22 cellular contexts compared by ENCODE assay signal in genomic region chr10:100766693-100767427, GRCh38. TPM values are rescaled to one million over a fixed set of nuclear protein-coding genes. Genes with fewer than 3 reads are reported as not detected.
DNase-seq lines count a peak whose midpoint lies in the region; ATAC-seq, FAIRE-seq and TF ChIP-seq lines count a peak whose summit lies in the region.
"Had no signal": no experiment of that assay in that cellular context is flagged by ENCODE, and none has a peak within 500 bp of the region (broad histone marks: within the 10 kb centered on the region; RNA-seq: fewer than 3 reads in every experiment).

No MANE protein-coding gene starts in this region.

- no peaks in the 10 kb centered on the region for H3K9me3 ChIP-seq in aorta (ENCODE audit: control insufficient read depth, low read length)
- H3K9me3 ChIP-seq: esophagus muscularis mucosa, gastroesophageal sphincter had no signal

- CTCF ChIA-PET in HEK293T (lab: Yijun Ruan, JAX) = interaction anchor here (1.0 kb wide), 1 partner anchor 23 kb away, joined by 5 read pairs; no protein-coding TSS in a partner anchor

- no peak for ATAC-seq in HG02610 (IDR thresholded peaks at IDR 0.05; ENCODE audit: unreplicated experiment)
- no peak for ATAC-seq in aorta (ENCODE audit: low FRiP score)
- ATAC-seq: activated CD8-positive, alpha-beta T cell treated with anti-CD3 and anti-CD28 coated beads, Interleukin-2, amount 10 ng/mL, durations not matched to agents 7 days and 5 days; gastroesophageal sphincter had no signal

- POLR2A ChIA-PET in HEK293T (lab: Yijun Ruan, JAX) = no interaction called here

- H3K36me3 ChIP-seq in bronchial epithelial cell (ENCODE audit: control insufficient read depth, insufficient read depth, low read length) = no peaks in the 10 kb centered on the region
- H3K36me3 ChIP-seq in aorta (ENCODE audit: control insufficient read depth in 1 of 2, insufficient read depth in 2 of 2, low read length in 1 of 2) = no peaks in the 10 kb centered on the region
- H3K36me3 ChIP-seq: esophagus muscularis mucosa, gastroesophageal sphincter had no signal

- intact Hi-C loops in posterior vena cava (cut with DNase I) (loop anchor here in 1 of 2 donors (5.0 kb wide), 1 partner anchor 890 kb away; no protein-coding TSS in a partner anchor), aorta (cut with DNase I) (no loop called here)

- FAIRE-seq in bronchial epithelial cell (lab: Jason Lieb, UNC) = peak; percentile 76
- FAIRE-seq: H54 had no signal

- WGBS in aorta, 2 donors = 54 to 57% methylated on average over 10 of the region's 10 CpGs

- DNase-seq in GM12864 (ENCODE audit: low read depth) (no peak), HEK293T (ENCODE audit: extremely low spot score) (peak; percentile 51), bronchial epithelial cell (ENCODE audit: low read depth) (no peak), posterior vena cava (ENCODE audit: low spot score) (peak; percentile 37), aorta (no peak)
- DNase-seq in activated CD4-positive, CD25-positive, alpha-beta regulatory T cell (lab: John Stamatoyannopoulos, UW) = no peak
- DNase-seq: activated CD8-positive, alpha-beta T cell treated with anti-CD3 and anti-CD28 coated beads, Interleukin-2, amount 10 ng/mL, durations not matched to agents 7 days and 5 days; activated naive CD4-positive, alpha-beta T cell treated with Interleukin-2 at 50 U/mL for 16 hours; activated T-cell treated with anti-CD3 and anti-CD28 coated beads, Interleukin-2, amount 50 U/mL, for 24 hours; AML-193; amygdala; central memory CD4-positive, alpha-beta T cell; midbrain; NCI-H1417 treated with DMSO at 0.1 percent for 48 hours; NCI-H226 had no signal

- no peaks in the 10 kb centered on the region for H3K4me1 ChIP-seq in aorta (ENCODE audit: control insufficient read depth in 1 of 2, insufficient read depth in 2 of 2, low read length in 2 of 2)
- H3K4me1 ChIP-seq: esophagus muscularis mucosa, gastroesophageal sphincter had no signal

- H3K4me3 ChIP-seq in GM12864 (ENCODE audit: low read depth, low read length) (no peak overlapping the region), bronchial epithelial cell (ENCODE audit: low read depth, low read length) (no peak overlapping the region), aorta (ENCODE audit: low read length in 2 of 2) (no peak overlapping the region)
- H3K4me3 ChIP-seq: esophagus muscularis mucosa, gastroesophageal sphincter had no signal

- no peak overlapping the region for H3K27ac ChIP-seq in aorta (ENCODE audit: low read depth in 1 of 2, low read length in 2 of 2)
- H3K27ac ChIP-seq: esophagus muscularis mucosa, gastroesophageal sphincter had no signal

- TF ChIP-seq CTCF in GM12864 (IDR thresholded peaks at IDR 0.05; ENCODE audit: low read depth, low read length, missing control alignments) (peak; percentile 6), bronchial epithelial cell (IDR thresholded peaks at IDR 0.05; ENCODE audit: insufficient read depth, low read length, severe bottlenecking) (no peak)

- H3K27me3 ChIP-seq in bronchial epithelial cell (ENCODE audit: control insufficient read depth, insufficient read depth, low read length) (peaks cover 7% of the 10 kb centered on the region), aorta (ENCODE audit: control insufficient read depth in 1 of 2, insufficient read depth in 2 of 2, low read length in 1 of 2) (no peaks in the 10 kb centered on the region)

TF ChIP-seq in HEK293T, 16 proteins besides CTCF, POLR2A, EP300 and RAD21:
- TF ChIP-seq ARNT (IDR thresholded peaks at IDR 0.05) = no peak

RNA-seq across cellular contexts. Expression of gene PAX2, which starts 21.5 kb away (rescaled TPM):
- not detected in 2 replicates for total RNA-seq in bronchial epithelial cell
- total RNA-seq in posterior vena cava = not detected
- total RNA-seq in aorta = not detected
- not detected for polyA plus RNA-seq in aorta
- total RNA-seq: activated CD8-positive, alpha-beta T cell treated with anti-CD3 and anti-CD28 coated beads, Interleukin-2, amount 10 ng/mL, durations not matched to agents 7 days and 5 days; esophagus muscularis mucosa; gastroesophageal sphincter; T-helper 2 cell treated with Interferon-gamma antibody and Interleukin-4, amounts not matched to agents 100 ng/mL and 5 ng/mL, for 36 hours; temporal lobe had no signal
- polyA plus RNA-seq: neural cell had no signal

Comparison
In these comparisons a context has a peak if more than half of its experiments do, and no peak if none do; other contexts are left out.
1. DNase-seq: peak in HEK293T (single experiment) and posterior vena cava (single experiment); none in GM12864 (single experiment), bronchial epithelial cell (single experiment), aorta (0 of 2) and activated CD4-positive, CD25-positive, alpha-beta regulatory T cell (0 of 4).